12 cellular contexts compared by ENCODE assay signal in genomic region chr21:17931080-17931479, GRCh38.
DNase-seq lines count a peak whose midpoint lies in the region; ATAC-seq lines count a peak whose summit lies in the region.
"Had no signal": no experiment of that assay in that cellular context is flagged by ENCODE, and none has a peak within 500 bp of the region (broad histone marks: within the 10 kb centered on the region; RNA-seq: fewer than 3 reads in every experiment).

No MANE protein-coding gene starts in this region.

- 0 out of 2 replicates have a peak overlapping the region, but pooled peaks have one; percentile 10 for H3K4me3 ChIP-seq in SJCRH30
- H3K4me3 ChIP-seq in neuron (ENCODE audit: low read length), result peak overlapping the region; percentile 29
- H3K4me3 ChIP-seq: BLaER1 had no signal

- peak; percentile 75 for ATAC-seq in HG02642 (IDR thresholded peaks at IDR 0.05; ENCODE audit: poor library complexity, unreplicated experiment)
- ATAC-seq in activated CD4-positive, CD25-positive, alpha-beta regulatory T cell treated with anti-CD3 and anti-CD28 coated beads, Interleukin-2, amount 50 U/mL, for 24 hours, result no peak

- H3K27me3 ChIP-seq in SJCRH30, result no peaks in the 10 kb centered on the region
- H3K27me3 ChIP-seq in neuron (ENCODE audit: insufficient read depth, low read length), result no peaks in the 10 kb centered on the region
- H3K27me3 ChIP-seq: BLaER1 had no signal

- DNase-seq in activated CD4-positive, alpha-beta T cell treated with anti-CD3 and anti-CD28 coated beads, Interleukin-2, amount 50 U/mL, for 48 hours, result peak; percentile 9 to 13
- DNase-seq in activated CD4-positive, alpha-beta T cell treated with anti-CD3 and anti-CD28 coated beads, Interleukin-2, amount 50 U/mL, for 1 hour, result no peak
- DNase-seq in SJCRH30 (peak; percentile 7 to 38), GM03348 (ENCODE audit: low spot score) (no peak), dedifferentiated amniotic fluid mesenchymal stem cell (ENCODE audit: extremely low spot score) (no peak)
- DNase-seq: foreskin melanocyte, NCI-H524 treated with DMSO at 0.1 percent for 48 hours, nucleus accumbens had no signal

- no peaks in the 10 kb centered on the region for H3K4me1 ChIP-seq in SJCRH30
- H3K4me1 ChIP-seq in neuron (ENCODE audit: insufficient read depth, low read length), result no peaks in the 10 kb centered on the region
- H3K4me1 ChIP-seq: BLaER1 had no signal

- H2AFZ ChIP-seq in neuron (ENCODE audit: low read depth, low read length), result peak overlapping the region; percentile 4

- H3K36me3 ChIP-seq in SJCRH30, result no peaks in the 10 kb centered on the region
- H3K36me3 ChIP-seq in neuron (ENCODE audit: insufficient read depth, low read length), result no peaks in the 10 kb centered on the region
- H3K36me3 ChIP-seq: BLaER1 had no signal

- no peak overlapping the region for H3K27ac ChIP-seq in SJCRH30
- H3K27ac ChIP-seq: BLaER1 had no signal

- no peaks in the 10 kb centered on the region for H3K9me3 ChIP-seq in SJCRH30 (replicated peaks)
- H3K9me3 ChIP-seq in neuron (ENCODE audit: low read length), result no peaks in the 10 kb centered on the region
- H3K9me3 ChIP-seq: BLaER1 had no signal

Comparison
In these comparisons a context has a peak if more than half of its experiments do, and no peak if none do; other contexts are left out.
1. DNase-seq: peak in activated CD4-positive, alpha-beta T cell treated with anti-CD3 and anti-CD28 coated beads, Interleukin-2, amount 50 U/mL, for 48 hours (2 of 2) and SJCRH30 (2 of 2); none in activated CD4-positive, alpha-beta T cell treated with anti-CD3 and anti-CD28 coated beads, Interleukin-2, amount 50 U/mL, for 1 hour (single experiment), GM03348 (single experiment) and dedifferentiated amniotic fluid mesenchymal stem cell (single experiment).